ENCODE assay signal across 20 cellular contexts in the genomic region with DNA sequence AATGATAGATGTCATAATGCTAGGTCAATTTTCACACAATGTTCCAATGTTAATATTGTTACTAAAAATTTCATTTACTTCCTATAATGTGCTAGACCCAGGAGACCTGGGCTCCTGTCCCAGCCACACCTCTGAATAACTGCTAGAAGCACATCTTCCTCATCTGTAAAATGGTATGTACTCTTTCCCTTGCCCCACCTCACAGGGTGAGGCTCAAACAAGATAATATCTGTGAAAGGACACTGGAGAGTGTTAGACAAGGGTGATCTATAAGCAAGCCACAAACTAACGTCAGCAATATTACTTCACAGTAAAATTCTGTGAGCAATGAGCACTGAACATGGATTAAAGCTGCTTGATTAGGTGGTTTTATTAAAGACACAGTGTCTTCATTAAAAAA.
DNase-seq lines count a peak whose midpoint lies in the region; ATAC-seq, FAIRE-seq and TF ChIP-seq lines count a peak whose summit lies in the region.
"Had no signal": no experiment of that assay in that cellular context is flagged by ENCODE, and none has a peak within 500 bp of the region (broad histone marks: within the 10 kb centered on the region; RNA-seq: fewer than 3 reads in every experiment).

No MANE protein-coding gene starts in this region.

- in situ Hi-C loops in transverse colon (cut with MboI; ENCODE audit: low pct_ligation_motif_present in 1 of 4, low pct_unique_long_range_greater_than_20kb in 1 of 4, low sequenced_read_pairs in 3 of 4): no loop called here

- intact Hi-C loops in left colon (cut with DNase I, micrococcal nuclease) (no loop called here), transverse colon (cut with DNase I; ENCODE audit: low total_unique reads) (no loop called here)

- no peaks in the 10 kb centered on the region for H3K36me3 ChIP-seq in transverse colon
- H3K36me3 ChIP-seq: Peyer's patch had no signal

- no peak for TF ChIP-seq POLR2A in transverse colon (IDR thresholded peaks at IDR 0.05)

- H3K27me3 ChIP-seq in transverse colon: no peaks in the 10 kb centered on the region
- H3K27me3 ChIP-seq: Peyer's patch had no signal

- peaks cover 6 to 30% (median 11%) of the 10 kb centered on the region in 4 donors for H3K4me1 ChIP-seq in transverse colon

- 40 to 53% methylated on average over 1 of the region's 1 CpG for WGBS in transverse colon (ENCODE audit: low coverage in 1 of 2), 2 donors

- H3K27ac ChIP-seq in transverse colon: peak overlapping the region; percentile 18 to 61 (median 44)
- H3K27ac ChIP-seq: Peyer's patch had no signal

- ATAC-seq in left colon: peak; percentile 85

- peak; percentile 10 for FAIRE-seq in colon (lab: Jason Lieb, UNC)

- H3K4me3 ChIP-seq in transverse colon: no peak overlapping the region
- H3K4me3 ChIP-seq: Peyer's patch had no signal

- TF ChIP-seq EP300 in transverse colon (IDR thresholded peaks at IDR 0.05; ENCODE audit: low read depth): no peak

- no peaks in the 10 kb centered on the region for H3K9me3 ChIP-seq in transverse colon
- H3K9me3 ChIP-seq: Peyer's patch had no signal

- no peak for TF ChIP-seq CTCF in transverse colon (IDR thresholded peaks at IDR 0.05)

- DNase-seq in LoVo (ENCODE audit: low spot score) (peak; percentile 11), left colon (peak; percentile 32 to 69), transverse colon (peak; percentile 47), amniotic stem cell (lab: John Stamatoyannopoulos, UW) (no peak), OCI-M1 (lab: John Stamatoyannopoulos, UW) (no peak), NCI-H1436 (lab: John Stamatoyannopoulos, UW) (no peak)
- DNase-seq: CD4-positive, CD25-positive, alpha-beta regulatory T cell; DMS79; Kasumi-1; MM.1S; NCI-H1092; NCI-H146; NCI-H2029; NCI-H226; NCI-H510A treated with DMSO at 0.1 percent for 48 hours; NCI-H774; NK-92 treated with Interleukin-12 subunit alpha and Interleukin-12 subunit beta, amount 100 ng/mL, for 24 hours; Peyer's patch; Right ventricle myocardium superior had no signal

Comparison
In these comparisons a context has a peak if more than half of its experiments do, and no peak if none do; other contexts are left out.
1. DNase-seq: peak in LoVo (single experiment), left colon (2 of 2) and transverse colon (single experiment); none in amniotic stem cell (single experiment), OCI-M1 (single experiment) and NCI-H1436 (single experiment).